15 cellular contexts compared by ENCODE assay signal in the genomic region with DNA sequence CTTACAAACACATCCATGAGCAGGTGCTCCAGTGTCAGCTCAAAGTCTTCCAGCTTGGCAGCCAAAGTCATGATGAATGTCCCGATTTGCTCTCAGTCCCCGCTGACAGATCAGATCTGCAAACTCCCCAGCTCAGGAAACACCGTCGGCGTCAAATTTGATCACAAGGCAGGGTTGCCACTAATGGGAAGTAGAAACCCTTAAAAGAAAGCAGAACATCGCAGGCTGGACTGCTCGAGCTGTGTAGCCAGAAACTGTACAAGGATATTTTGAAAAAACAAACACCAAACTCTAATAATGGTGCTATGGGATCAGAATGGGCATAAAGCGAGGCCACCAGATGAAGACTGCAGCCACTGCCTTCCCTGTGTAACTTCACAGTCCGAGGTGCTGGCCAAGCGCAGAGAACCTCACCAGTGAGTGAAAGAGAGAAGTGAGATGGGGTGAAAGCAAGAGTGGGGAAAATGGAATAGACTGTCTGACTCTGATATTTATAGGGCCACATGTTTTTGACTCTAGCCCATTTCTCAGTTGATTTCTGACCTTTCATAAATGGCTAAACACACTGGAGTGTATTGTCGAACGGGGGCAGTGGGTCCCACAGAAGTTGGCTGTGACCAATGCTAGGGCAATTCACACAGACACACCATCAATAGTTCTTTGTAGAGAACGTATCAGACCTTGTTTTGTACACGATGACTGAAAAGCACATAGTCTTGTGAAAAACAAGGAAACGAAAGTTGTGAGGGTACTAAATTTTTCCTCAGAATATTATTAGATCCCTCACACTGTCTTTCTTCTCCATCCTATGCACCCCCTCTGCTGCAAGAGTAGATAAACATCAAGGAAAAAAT.
DNase-seq lines count a peak whose midpoint lies in the region; ATAC-seq and TF ChIP-seq lines count a peak whose summit lies in the region.
"Had no signal": no experiment of that assay in that cellular context is flagged by ENCODE, and none has a peak within 500 bp of the region (broad histone marks: within the 10 kb centered on the region; RNA-seq: fewer than 3 reads in every experiment).

No MANE protein-coding gene starts in this region.

- H3K9me3 Mint-ChIP-seq in dendritic cell treated with granulocyte-macrophage colony-stimulating factor and Interleukin-4, amounts not matched to agents 40 ng/mL and 50 ng/mL, for 4 days: no peaks in the 10 kb centered on the region

- peak overlapping the region; percentile 2 for H3K4me3 ChIP-seq in thoracic aorta
- H3K4me3 ChIP-seq: ovary, PC-9 had no signal

- ATAC-seq in HG03378 (IDR thresholded peaks at IDR 0.05; ENCODE audit: unreplicated experiment) (peak; percentile 45), thoracic aorta (ENCODE audit: insufficient number of reproducible peaks, low FRiP score, low read depth) (no peak), GM21825 (IDR thresholded peaks at IDR 0.05; ENCODE audit: unreplicated experiment) (no peak)
- ATAC-seq: HCT116 had no signal

- H3K27me3 ChIP-seq in thoracic aorta (replicated peaks; ENCODE audit: insufficient read depth): no peaks in the 10 kb centered on the region
- H3K27me3 ChIP-seq: ovary had no signal

- H3K27ac Mint-ChIP-seq in dendritic cell treated with granulocyte-macrophage colony-stimulating factor and Interleukin-4, amounts not matched to agents 40 ng/mL and 50 ng/mL, for 4 days: peak overlapping the region; percentile 67

- no peaks in the 10 kb centered on the region for H3K36me3 Mint-ChIP-seq in dendritic cell treated with granulocyte-macrophage colony-stimulating factor and Interleukin-4, amounts not matched to agents 40 ng/mL and 50 ng/mL, for 4 days (ENCODE audit: low read depth)

- no peak for TF ChIP-seq CTCF in thoracic aorta (IDR thresholded peaks at IDR 0.05)

- H3K4me1 ChIP-seq in thoracic aorta (ENCODE audit: control insufficient read depth in 1 of 2, low read depth in 2 of 2): peaks cover 0 to 18% of the 10 kb centered on the region in 2 donors

- intact Hi-C loops in dendritic cell treated with granulocyte-macrophage colony-stimulating factor and Interleukin-4, amounts not matched to agents 40 ng/mL and 50 ng/mL, for 4 days (cut with micrococcal nuclease): no loop called here

- no peaks in the 10 kb centered on the region for H3K36me3 ChIP-seq in thoracic aorta
- H3K36me3 ChIP-seq: ovary, stomach had no signal

- peaks cover 39% of the 10 kb centered on the region for H3K27me3 Mint-ChIP-seq in dendritic cell treated with granulocyte-macrophage colony-stimulating factor and Interleukin-4, amounts not matched to agents 40 ng/mL and 50 ng/mL, for 4 days

- peaks cover 25% of the 10 kb centered on the region for H3K4me1 Mint-ChIP-seq in dendritic cell treated with granulocyte-macrophage colony-stimulating factor and Interleukin-4, amounts not matched to agents 40 ng/mL and 50 ng/mL, for 4 days (ENCODE audit: low read depth)

- H3K27ac ChIP-seq in thoracic aorta: no peak overlapping the region
- H3K27ac ChIP-seq: ovary, PC-9 had no signal

- H3K4me3 Mint-ChIP-seq in dendritic cell treated with granulocyte-macrophage colony-stimulating factor and Interleukin-4, amounts not matched to agents 40 ng/mL and 50 ng/mL, for 4 days: peak overlapping the region; percentile 58

- H3K9me3 ChIP-seq in thoracic aorta: no peaks in the 10 kb centered on the region
- H3K9me3 ChIP-seq: ovary had no signal

- DNase-seq in midbrain (lab: John Stamatoyannopoulos, UW) (peak; percentile 26), thoracic aorta (ENCODE audit: low spot score) (no peak), NCI-H187 (lab: John Stamatoyannopoulos, UW) (no peak), glomerular visceral epithelial cell (ENCODE audit: extremely low spot score) (no peak)
- DNase-seq: COR-L47; Karpas-422; ovary; PC-9; stimulated activated CD4-positive, alpha-beta T cell treated with anti-CD3 and anti-CD28 coated beads, Interleukin-4, amount 100 ng/mL, for 1 hour; stomach; T1000 had no signal
